Comparison of ENCODE assay signal across 8 cellular contexts in the genomic region with DNA sequence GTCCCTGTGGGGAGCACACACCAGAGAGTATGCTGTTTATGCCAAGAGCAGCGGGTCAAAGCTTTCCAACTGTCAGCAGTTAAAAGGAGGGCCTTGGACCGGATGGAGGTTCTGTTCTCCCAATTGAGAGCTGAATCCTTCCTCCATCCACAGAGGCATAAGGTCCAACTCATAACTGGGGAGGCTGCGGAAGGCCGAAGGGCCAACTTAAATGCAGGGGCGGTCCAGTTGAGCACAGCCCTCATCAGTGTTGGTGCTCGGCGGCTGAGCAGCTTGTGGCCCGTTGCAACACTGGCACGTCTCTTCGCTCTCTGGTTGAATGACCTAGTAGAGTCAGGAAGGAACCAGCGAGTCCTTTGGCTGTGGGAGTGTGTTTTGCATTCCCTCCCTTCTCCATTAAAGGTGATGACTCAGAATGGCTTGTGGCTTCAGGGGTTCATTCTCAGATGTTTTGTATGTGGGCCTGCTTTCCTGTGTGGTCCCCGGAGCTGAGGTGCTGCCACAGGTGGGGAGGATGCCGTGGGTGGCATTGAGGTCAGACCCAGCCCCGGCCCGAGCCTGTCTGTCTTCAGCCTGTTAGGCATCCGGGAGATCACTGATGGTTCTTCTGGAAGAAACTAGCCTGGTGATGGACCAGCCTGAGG. TPM values are rescaled to one million over a fixed set of nuclear protein-coding genes. Genes with fewer than 3 reads are reported as not detected.
DNase-seq lines count a peak whose midpoint lies in the region; ATAC-seq and FAIRE-seq lines count a peak whose summit lies in the region.

No MANE protein-coding gene starts in this region.

- DNase-seq in RCC 7860 (ENCODE audit: low spot score) = peak; percentile 54
- peak; percentile 76 for DNase-seq in activated naive CD8-positive, alpha-beta T cell treated with anti-CD3 and anti-CD28 coated beads, Interleukin-2, amount 10 ng/mL, durations not matched to agents 7 days and 5 days
- DNase-seq in stimulated activated CD4-positive, alpha-beta T cell treated with anti-CD3 and anti-CD28 coated beads, Interleukin-12 subunit alpha, Interleukin-12 subunit beta, amount 100 ng/mL, for 4 hours = peak; percentile 22
- no peak for DNase-seq in SK-N-DZ (ENCODE audit: low spot score)
- DNase-seq in cortex of kidney (lab: John Stamatoyannopoulos, UW) = no peak

- peak overlapping the region; percentile 28 for H3K4me3 Mint-ChIP-seq in activated naive CD8-positive, alpha-beta T cell treated with anti-CD3 and anti-CD28 coated beads, Interleukin-2, amount 10 ng/mL, durations not matched to agents 7 days and 5 days

- ATAC-seq in GM19035 (IDR thresholded peaks at IDR 0.05; ENCODE audit: unreplicated experiment) = peak; percentile 63
- peak; percentile 94 for ATAC-seq in activated naive CD8-positive, alpha-beta T cell treated with anti-CD3 and anti-CD28 coated beads, Interleukin-2, amount 10 ng/mL, durations not matched to agents 7 days and 5 days (ENCODE audit: low read depth)
- no peak for ATAC-seq in HG03571 (IDR thresholded peaks at IDR 0.05; ENCODE audit: unreplicated experiment)
- no peak for ATAC-seq in GM19397 (IDR thresholded peaks at IDR 0.05; ENCODE audit: unreplicated experiment)

- no peaks in the 10 kb centered on the region for H3K9me3 Mint-ChIP-seq in activated naive CD8-positive, alpha-beta T cell treated with anti-CD3 and anti-CD28 coated beads, Interleukin-2, amount 10 ng/mL, durations not matched to agents 7 days and 5 days

- H3K27ac Mint-ChIP-seq in activated naive CD8-positive, alpha-beta T cell treated with anti-CD3 and anti-CD28 coated beads, Interleukin-2, amount 10 ng/mL, durations not matched to agents 7 days and 5 days = peak overlapping the region; percentile 66

- no peak for FAIRE-seq in RCC 7860 (lab: Jason Lieb, UNC)

- peaks cover 16% of the 10 kb centered on the region for H3K27me3 Mint-ChIP-seq in activated naive CD8-positive, alpha-beta T cell treated with anti-CD3 and anti-CD28 coated beads, Interleukin-2, amount 10 ng/mL, durations not matched to agents 7 days and 5 days

- POLR2A ChIA-PET in activated naive CD8-positive, alpha-beta T cell treated with anti-CD3 and anti-CD28 coated beads, Interleukin-2, amount 10 ng/mL, durations not matched to agents 7 days and 5 days (lab: Charles Lee) = no interaction called here

- no peaks in the 10 kb centered on the region for H3K36me3 Mint-ChIP-seq in activated naive CD8-positive, alpha-beta T cell treated with anti-CD3 and anti-CD28 coated beads, Interleukin-2, amount 10 ng/mL, durations not matched to agents 7 days and 5 days

- H3K4me1 Mint-ChIP-seq in activated naive CD8-positive, alpha-beta T cell treated with anti-CD3 and anti-CD28 coated beads, Interleukin-2, amount 10 ng/mL, durations not matched to agents 7 days and 5 days = peaks cover 31% of the 10 kb centered on the region

RNA-seq across cellular contexts. Expression of gene DMBT1, which starts 44.8 kb away (rescaled TPM):
- total RNA-seq in activated naive CD8-positive, alpha-beta T cell treated with anti-CD3 and anti-CD28 coated beads, Interleukin-2, amount 10 ng/mL, durations not matched to agents 7 days and 5 days = not detected
- polyA plus RNA-seq in SK-N-DZ (2014; cell fraction: cytosol; rRNA removed) = not detected in 2 replicates
- polyA plus RNA-seq in SK-N-DZ (2014; cell fraction: nucleus; rRNA removed) = not detected in 2 replicates

RNA-seq across cellular contexts. Expression of gene HTRA1, which starts 54.4 kb away (rescaled TPM):
- under 1 TPM in 1 of 2 experiments, not detected in 1; 0.26 TPM for total RNA-seq in activated naive CD8-positive, alpha-beta T cell treated with anti-CD3 and anti-CD28 coated beads, Interleukin-2, amount 10 ng/mL, durations not matched to agents 7 days and 5 days
- polyA plus RNA-seq in SK-N-DZ (2014; cell fraction: cytosol; rRNA removed) = 0.44 TPM in 1 of 2 replicates, not detected in the other
- polyA plus RNA-seq in SK-N-DZ (2014; cell fraction: nucleus; rRNA removed) = not detected in 2 replicates

Comparison
In these comparisons a context has a peak if more than half of its experiments do, and no peak if none do; other contexts are left out.
1. ATAC-seq: peak in GM19035 (single experiment) and activated naive CD8-positive, alpha-beta T cell treated with anti-CD3 and anti-CD28 coated beads, Interleukin-2, amount 10 ng/mL, durations not matched to agents 7 days and 5 days (single experiment); none in HG03571 (single experiment) and GM19397 (single experiment).
2. DNase-seq: peak in RCC 7860 (single experiment), activated naive CD8-positive, alpha-beta T cell treated with anti-CD3 and anti-CD28 coated beads, Interleukin-2, amount 10 ng/mL, durations not matched to agents 7 days and 5 days (single experiment) and stimulated activated CD4-positive, alpha-beta T cell treated with anti-CD3 and anti-CD28 coated beads, Interleukin-12 subunit alpha, Interleukin-12 subunit beta, amount 100 ng/mL, for 4 hours (single experiment); none in SK-N-DZ (single experiment) and cortex of kidney (single experiment).